In genomic region chr19:41868120-41868988, GRCh38 we compare ENCODE assay signal across 13 cellular contexts. TPM values are rescaled to one million over a fixed set of nuclear protein-coding genes. Genes with fewer than 3 reads are reported as not detected.
DNase-seq lines count a peak whose midpoint lies in the region; ATAC-seq and TF ChIP-seq lines count a peak whose summit lies in the region.
"Had no signal": no experiment of that assay in that cellular context is flagged by ENCODE, and none has a peak within 500 bp of the region (broad histone marks: within the 10 kb centered on the region; RNA-seq: fewer than 3 reads in every experiment).

No MANE protein-coding gene starts in this region.

- no peak overlapping the region for H2AFZ ChIP-seq in neural progenitor cell (replicated peaks)

- no peak overlapping the region for H3K27ac Mint-ChIP-seq in neural progenitor cell

- H3K27ac ChIP-seq in neural progenitor cell = peak overlapping the region; percentile 67
- H3K27ac ChIP-seq: testis had no signal

- H3K36me3 Mint-ChIP-seq in neural progenitor cell = peaks cover 25% of the 10 kb centered on the region

- H4K20me1 ChIP-seq in neural progenitor cell (ENCODE audit: low read depth) = peaks cover 96% of the 10 kb centered on the region

- H3K27me3 Mint-ChIP-seq in neural progenitor cell (ENCODE audit: insufficient read depth, low read depth) = peaks cover 4% of the 10 kb centered on the region

- H3K4me3 Mint-ChIP-seq in neural progenitor cell = no peak overlapping the region

- peaks cover 83% of the 10 kb centered on the region for H3F3A ChIP-seq in neural progenitor cell (ENCODE audit: low read depth)

- H3K36me3 ChIP-seq in adipocyte (ENCODE audit: control insufficient read depth, insufficient read depth, low read length, severe bottlenecking) (peaks cover 82% of the 10 kb centered on the region), neural progenitor cell (peaks cover 5% of the 10 kb centered on the region)

- no peak overlapping the region for H3K4me2 ChIP-seq in neural progenitor cell

- no peaks in the 10 kb centered on the region for H3K27me3 ChIP-seq in adipocyte (replicated peaks; ENCODE audit: control insufficient read depth, insufficient read depth, low read length)
- H3K27me3 ChIP-seq in neural progenitor cell = no peaks in the 10 kb centered on the region
- H3K27me3 ChIP-seq: testis had no signal

- ATAC-seq in HG03439 (IDR thresholded peaks at IDR 0.05; ENCODE audit: unreplicated experiment) (no peak), GM19324 (IDR thresholded peaks at IDR 0.05; ENCODE audit: low FRiP score, unreplicated experiment) (no peak)

- peak overlapping the region; percentile 45 for H3K9ac ChIP-seq in adipocyte (ENCODE audit: low read length)
- no peak overlapping the region for H3K9ac ChIP-seq in neural progenitor cell

- H3K9me3 Mint-ChIP-seq in neural progenitor cell = no peaks in the 10 kb centered on the region

- peak; percentile 51 for DNase-seq in DMS53 (lab: John Stamatoyannopoulos, UW)
- DNase-seq in DMS53 treated with DMSO at 0.1 percent for 48 hours (lab: John Stamatoyannopoulos, UW; ENCODE audit: unreplicated experiment) = no peak
- DNase-seq in NCI-H187 (lab: John Stamatoyannopoulos, UW) = peak; percentile 38 to 61
- no peak for DNase-seq in adipocyte (ENCODE audit: low read depth)
- no peak for DNase-seq in neural progenitor cell (ENCODE audit: low spot score)
- no peak for DNase-seq in superior temporal gyrus (ENCODE audit: extremely low spot score)
- DNase-seq: testis had no signal

- H3K4me1 ChIP-seq in adipocyte (ENCODE audit: control insufficient read depth, insufficient read depth, low read length) (peaks cover 47% of the 10 kb centered on the region), neural progenitor cell (no peaks in the 10 kb centered on the region)
- H3K4me1 ChIP-seq: testis had no signal

- peaks cover 53% of the 10 kb centered on the region for H3K79me2 ChIP-seq in neural progenitor cell (ENCODE audit: low read depth)

- TF ChIP-seq CTCF in neural progenitor cell (IDR thresholded peaks at IDR 0.05) = no peak

- H3K9me3 ChIP-seq in adipocyte (ENCODE audit: control insufficient read depth, low read length) (no peaks in the 10 kb centered on the region), neural progenitor cell (ENCODE audit: low read depth) (no peaks in the 10 kb centered on the region)
- H3K9me3 ChIP-seq: testis had no signal

- peaks cover 4% of the 10 kb centered on the region for H3K4me1 Mint-ChIP-seq in neural progenitor cell

- H3K4me3 ChIP-seq in adipocyte (ENCODE audit: low read length) = no peak overlapping the region
- no peak overlapping the region for H3K4me3 ChIP-seq in neural progenitor cell
- H3K4me3 ChIP-seq: skin epidermis, testis had no signal

RNA-seq across cellular contexts. Expression of gene RPS19, which starts 8.3 kb away (rescaled TPM):
- total RNA-seq in neural progenitor cell (ENCODE audit: low replicate concordance) = 1,422 and 2,398 TPM in 2 replicates

RNA-seq across cellular contexts. Expression of gene CD79A, which starts 8.7 kb away (rescaled TPM):
- total RNA-seq in neural progenitor cell (ENCODE audit: low replicate concordance) = 0.11 and 0.25 TPM in 2 replicates
- total RNA-seq: cerebellum had no signal

RNA-seq across cellular contexts. Expression of gene ARHGEF1, which starts 14.6 kb away (rescaled TPM):
- 10.9 and 25.2 TPM in 2 replicates for total RNA-seq in neural progenitor cell (ENCODE audit: low replicate concordance)

RNA-seq across cellular contexts. Expression of gene DMRTC2, which starts 23.5 kb away (rescaled TPM):
- total RNA-seq in neural progenitor cell (ENCODE audit: low replicate concordance) = not detected in 2 replicates
- total RNA-seq: cerebellum; LHCN-M2; T-helper 1 cell treated with Interleukin-12 subunit alpha and Interleukin-12 subunit beta and Interleukin-4 antibody, amounts not matched to agents 30 ng/mL and 1 ng/mL, for 36 hours had no signal

RNA-seq across cellular contexts. Expression of gene LYPD4, which starts 23.9 kb away (rescaled TPM):
- not detected in 2 replicates for total RNA-seq in neural progenitor cell (ENCODE audit: low replicate concordance)
- total RNA-seq: cerebellum; LHCN-M2; T-helper 1 cell treated with Interleukin-12 subunit alpha and Interleukin-12 subunit beta and Interleukin-4 antibody, amounts not matched to agents 30 ng/mL and 1 ng/mL, for 36 hours had no signal

Comparison
In these comparisons a context has a peak if more than half of its experiments do, and no peak if none do; other contexts are left out.
1. DNase-seq: peak in DMS53 (single experiment) and NCI-H187 (2 of 2); none in DMS53 treated with DMSO at 0.1 percent for 48 hours (single experiment), adipocyte (single experiment), neural progenitor cell (single experiment) and superior temporal gyrus (single experiment).